Comparison of ENCODE assay signal across 8 cellular contexts in the genomic region with DNA sequence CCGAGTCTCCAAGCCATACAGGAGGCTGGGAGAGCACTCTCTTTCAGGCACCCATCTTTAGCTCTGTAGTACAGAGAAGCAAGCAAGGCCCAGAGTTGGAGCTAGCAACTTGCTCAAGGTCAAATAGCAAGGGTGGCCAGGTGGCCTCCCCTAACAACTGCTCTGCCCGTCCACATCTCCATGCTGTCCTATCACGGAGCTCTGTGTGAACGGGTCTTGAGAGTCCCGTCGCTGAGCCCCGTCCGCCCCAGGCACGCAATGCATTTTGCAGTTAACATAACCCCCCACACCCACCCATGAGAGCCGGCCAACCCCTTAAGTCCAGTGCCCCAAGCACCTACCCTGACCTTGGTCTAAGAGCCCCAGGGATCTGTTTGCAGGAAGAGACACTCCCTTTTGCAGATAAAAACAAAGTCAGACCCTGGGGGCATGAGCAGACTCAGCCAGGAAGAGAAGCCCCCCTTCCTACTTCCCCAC. TPM values are rescaled to one million over a fixed set of nuclear protein-coding genes. Genes with fewer than 3 reads are reported as not detected.
DNase-seq lines count a peak whose midpoint lies in the region; ATAC-seq and TF ChIP-seq lines count a peak whose summit lies in the region.

No MANE protein-coding gene starts in this region.

- H3K9me2 ChIP-seq in MM.1S (replicated peaks; ENCODE audit: insufficient read depth, low read length): no peaks in the 10 kb centered on the region

- DNase-seq in COLO668 (lab: John Stamatoyannopoulos, UW; ENCODE audit: unreplicated experiment): peak; percentile 9
- DNase-seq in MM.1S: no peak
- DNase-seq in chondrocyte (ENCODE audit: low spot score): no peak
- DNase-seq in NCI-H524 treated with DMSO at 0.1 percent for 48 hours (lab: John Stamatoyannopoulos, UW): no peak
- DNase-seq in NCI-H2029 (lab: John Stamatoyannopoulos, UW): no peak
- no peak for DNase-seq in dedifferentiated amniotic fluid mesenchymal stem cell (ENCODE audit: extremely low spot score)

- peak overlapping the region; percentile 97 for H3K4me3 ChIP-seq in MM.1S (ENCODE audit: low read length)
- peak overlapping the region; percentile 90 to 96 for H3K4me3 ChIP-seq in muscle layer of duodenum (ENCODE audit: low read depth in 1 of 2, low read length in 2 of 2)

- peak overlapping the region; percentile 98 for H3K4me2 ChIP-seq in MM.1S (ENCODE audit: low read depth, low read length)

- H3K4me1 Mint-ChIP-seq in chondrocyte (ENCODE audit: low read depth): peaks cover 48% of the 10 kb centered on the region

- peaks cover 8% of the 10 kb centered on the region; the same call in 1 of the 2 replicates for H3K4me1 ChIP-seq in MM.1S (ENCODE audit: low read length)
- H3K4me1 ChIP-seq in muscle layer of duodenum (ENCODE audit: control insufficient read depth in 1 of 2, insufficient read depth in 2 of 2, low read length in 2 of 2): peaks cover 36 to 62% of the 10 kb centered on the region in 2 donors

- peaks cover 39% of the 10 kb centered on the region for H3K79me2 ChIP-seq in MM.1S (ENCODE audit: low read length)

- peak overlapping the region; percentile 85 for H3K27ac Mint-ChIP-seq in chondrocyte (ENCODE audit: unreplicated experiment)

- H3K27me3 ChIP-seq in MM.1S (replicated peaks; ENCODE audit: insufficient read depth, low read length) (no peaks in the 10 kb centered on the region), muscle layer of duodenum (ENCODE audit: low read depth, low read length) (no peaks in the 10 kb centered on the region)

- no peaks in the 10 kb centered on the region for H3K27me3 Mint-ChIP-seq in chondrocyte (ENCODE audit: low read depth)

- H3K9ac ChIP-seq in MM.1S (ENCODE audit: low read length): peak overlapping the region; percentile 86

- peak overlapping the region; percentile 67; the same call in 1 of the 2 replicates for H2AFZ ChIP-seq in MM.1S (ENCODE audit: low read length)

- H3K36me3 ChIP-seq in MM.1S (replicated peaks; ENCODE audit: insufficient read depth, low read length) (no peaks in the 10 kb centered on the region), muscle layer of duodenum (ENCODE audit: control insufficient read depth in 1 of 2, insufficient read depth in 2 of 2, low read length in 2 of 2) (peaks cover 0 to 12% of the 10 kb centered on the region in 2 donors)

- H3K9me3 ChIP-seq in MM.1S (replicated peaks; ENCODE audit: insufficient read depth, low read length) (no peaks in the 10 kb centered on the region), muscle layer of duodenum (ENCODE audit: control insufficient read depth in 1 of 2, low read length in 2 of 2) (no peaks in the 10 kb centered on the region)

- TF ChIP-seq CTCF in MM.1S (IDR thresholded peaks at IDR 0.05; ENCODE audit: low read length) (no peak), chondrocyte (IDR thresholded peaks at IDR 0.05) (no peak)

- H4K20me1 ChIP-seq in MM.1S (ENCODE audit: insufficient read depth, low read length): no peaks in the 10 kb centered on the region

- no peaks in the 10 kb centered on the region for H3K9me3 Mint-ChIP-seq in chondrocyte (ENCODE audit: low read depth)

- H3K36me3 Mint-ChIP-seq in chondrocyte (ENCODE audit: low read depth): peaks cover 2% of the 10 kb centered on the region

- H3K27ac ChIP-seq in MM.1S (ENCODE audit: low read length) (no peak overlapping the region), muscle layer of duodenum (ENCODE audit: low read length) (peak overlapping the region; percentile 75)

- peaks cover 5% of the 10 kb centered on the region; the same call in 1 of the 2 replicates for H3F3A ChIP-seq in MM.1S (ENCODE audit: insufficient read depth, low read length)

- peak overlapping the region; percentile 91 for H3K4me3 Mint-ChIP-seq in chondrocyte (ENCODE audit: unreplicated experiment)

- no peak for ATAC-seq in GM18861 (IDR thresholded peaks at IDR 0.05; ENCODE audit: unreplicated experiment)

RNA-seq across cellular contexts. Expression of a gene that starts 1.5 kb away (rescaled TPM):
- total RNA-seq in chondrocyte: 21.9 to 24.7 TPM (median 24.3 TPM) in 3 replicates

RNA-seq across cellular contexts. Expression of a gene that starts 13.4 kb away (rescaled TPM):
- 0.40 to 1.5 TPM (median 0.46 TPM) in 3 replicates for total RNA-seq in chondrocyte
